Comparison of ENCODE assay signal across 8 cellular contexts in the genomic region with DNA sequence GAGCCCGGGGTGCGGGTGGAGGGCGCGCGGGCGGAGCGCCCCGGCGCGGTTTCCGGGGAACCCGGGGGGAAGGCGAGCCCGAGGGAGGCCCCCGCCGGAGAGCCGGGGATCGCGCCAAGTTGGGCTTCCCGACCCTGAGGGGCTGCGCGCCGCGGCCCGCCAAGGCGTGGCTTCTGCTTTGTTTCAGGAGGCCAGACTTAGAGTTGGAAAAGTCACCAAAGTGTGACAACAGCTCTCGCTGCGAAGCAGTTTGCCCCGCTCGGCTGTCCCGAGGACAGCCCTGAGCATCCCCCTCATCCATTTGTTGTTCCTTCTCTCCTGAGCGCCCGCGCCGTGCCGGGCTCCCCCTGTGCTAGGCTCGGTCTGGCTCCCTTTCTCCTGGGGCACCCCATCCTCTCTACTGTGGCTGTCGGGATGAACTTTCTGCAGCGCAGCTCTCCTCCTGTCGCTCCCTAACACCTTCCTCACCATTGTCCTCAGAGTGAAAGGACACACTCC. TPM values are rescaled to one million over a fixed set of nuclear protein-coding genes. Genes with fewer than 3 reads are reported as not detected.
DNase-seq lines count a peak whose midpoint lies in the region; ATAC-seq, FAIRE-seq and TF ChIP-seq lines count a peak whose summit lies in the region.

No MANE protein-coding gene starts in this region.

- peak overlapping the region; percentile 78 for H3K27ac Mint-ChIP-seq in stimulated activated naive CD8-positive, alpha-beta T cell treated with anti-CD3 and anti-CD28 coated beads, Interleukin-15, Interleukin-2, amounts not matched to agents 100 ng/mL and 50 ng/mL, for 24 hours

- H3K27me3 Mint-ChIP-seq in stimulated activated naive CD8-positive, alpha-beta T cell treated with anti-CD3 and anti-CD28 coated beads, Interleukin-15, Interleukin-2, amounts not matched to agents 100 ng/mL and 50 ng/mL, for 24 hours, result no peaks in the 10 kb centered on the region

- H3K4me1 ChIP-seq in ascending aorta (peaks cover 0 to 17% of the 10 kb centered on the region in 2 donors), kidney (ENCODE audit: control insufficient read depth in 1 of 2, insufficient read depth in 1 of 2, low read depth in 1 of 2, low read length in 2 of 2) (peaks cover 0 to 8% of the 10 kb centered on the region in 2 donors)

- ATAC-seq in Right ventricle myocardium inferior, result peak; percentile 19
- ATAC-seq in HG03457 (IDR thresholded peaks at IDR 0.05; ENCODE audit: unreplicated experiment), result peak; percentile 23

- intact Hi-C loops in Right ventricle myocardium inferior (cut with DNase I) (no loop called here), cardiac septum (cut with DNase I) (no loop called here), ascending aorta (cut with DNase I) (loop anchor here (1.0 kb wide), 3 partner anchors 29 to 53 kb away; a partner anchor contains a TSS), kidney (cut with DNase I) (no loop called here)

- no peaks in the 10 kb centered on the region for H3K36me3 Mint-ChIP-seq in stimulated activated naive CD8-positive, alpha-beta T cell treated with anti-CD3 and anti-CD28 coated beads, Interleukin-15, Interleukin-2, amounts not matched to agents 100 ng/mL and 50 ng/mL, for 24 hours (ENCODE audit: low read depth)

- peak overlapping the region; percentile 28 to 76 for H3K9ac ChIP-seq in kidney (ENCODE audit: low read length in 2 of 2)

- FAIRE-seq in kidney (lab: Jason Lieb, UNC), result no peak

- H3K36me3 ChIP-seq in ascending aorta (no peaks in the 10 kb centered on the region), kidney (ENCODE audit: control insufficient read depth in 1 of 2, insufficient read depth in 2 of 2, low read length in 2 of 2) (no peaks in the 10 kb centered on the region)

- no peaks in the 10 kb centered on the region for H3K9me3 ChIP-seq in ascending aorta
- no peaks in the 10 kb centered on the region for H3K9me3 ChIP-seq in kidney (ENCODE audit: control insufficient read depth in 1 of 2, low read length in 2 of 2)

- H3K4me1 Mint-ChIP-seq in stimulated activated naive CD8-positive, alpha-beta T cell treated with anti-CD3 and anti-CD28 coated beads, Interleukin-15, Interleukin-2, amounts not matched to agents 100 ng/mL and 50 ng/mL, for 24 hours (ENCODE audit: low read depth), result peaks cover 51% of the 10 kb centered on the region

- TF ChIP-seq CTCF in ascending aorta (IDR thresholded peaks at IDR 0.05) (no peak), kidney (IDR thresholded peaks at IDR 0.05; ENCODE audit: borderline replicate concordance, extremely low read depth, insufficient read depth) (no peak)

- H3K4me3 Mint-ChIP-seq in stimulated activated naive CD8-positive, alpha-beta T cell treated with anti-CD3 and anti-CD28 coated beads, Interleukin-15, Interleukin-2, amounts not matched to agents 100 ng/mL and 50 ng/mL, for 24 hours, result peak overlapping the region; percentile 90

- DNase-seq in Right ventricle myocardium inferior (ENCODE audit: missing footprints) (peak; percentile 74), cardiac septum (ENCODE audit: low spot score) (no peak), ascending aorta (ENCODE audit: low spot score in 2 of 2) (no peak), kidney (no peak), foreskin melanocyte (no peak), occipital lobe (lab: John Stamatoyannopoulos, UW) (no peak)

- H3K27ac ChIP-seq in ascending aorta (peak overlapping the region; percentile 71 to 78), kidney (ENCODE audit: low read depth in 2 of 2, low read length in 2 of 2) (no peak overlapping the region)

- H3K4me3 ChIP-seq in ascending aorta (peak overlapping the region; percentile 84 to 90), kidney (ENCODE audit: low read length in 2 of 2) (peak overlapping the region; percentile 64 to 66)

- H3K9me3 Mint-ChIP-seq in stimulated activated naive CD8-positive, alpha-beta T cell treated with anti-CD3 and anti-CD28 coated beads, Interleukin-15, Interleukin-2, amounts not matched to agents 100 ng/mL and 50 ng/mL, for 24 hours, result no peaks in the 10 kb centered on the region

- no peaks in the 10 kb centered on the region for H3K27me3 ChIP-seq in ascending aorta

RNA-seq across cellular contexts. Expression of a gene that starts 0.4 kb away (rescaled TPM):
- total RNA-seq in Right ventricle myocardium inferior, result 8.9 TPM
- total RNA-seq in cardiac septum, result 6.6 TPM
- total RNA-seq in ascending aorta, result 54.4 TPM
- total RNA-seq in kidney, result 19.6 TPM
- 8.3 TPM for polyA plus RNA-seq in kidney (ENCODE audit: insufficient read depth, low read depth, low replicate concordance)
- total RNA-seq in occipital lobe, result 9.2 TPM

RNA-seq across cellular contexts. Expression of a gene that starts 32.2 kb away (rescaled TPM):
- total RNA-seq in Right ventricle myocardium inferior, result not detected
- total RNA-seq in cardiac septum, result 0.16 TPM
- not detected for total RNA-seq in ascending aorta
- 0.13 TPM for total RNA-seq in kidney
- polyA plus RNA-seq in kidney (ENCODE audit: insufficient read depth, low read depth, low replicate concordance), result not detected
- not detected for total RNA-seq in occipital lobe

RNA-seq across cellular contexts. Expression of a gene that starts 53.8 kb away (rescaled TPM):
- total RNA-seq in Right ventricle myocardium inferior (69.4 TPM), cardiac septum (58.3 TPM), ascending aorta (222 TPM), kidney (205 TPM), occipital lobe (116 TPM)
- polyA plus RNA-seq in kidney (ENCODE audit: insufficient read depth, low read depth, low replicate concordance), result 331 TPM

Comparison
In these comparisons a context has a peak if more than half of its experiments do, and no peak if none do; other contexts are left out.
1. H3K27ac ChIP-seq: peak in ascending aorta (2 of 2); none in kidney (0 of 2).